21 cellular contexts compared by ENCODE assay signal in the genomic region with DNA sequence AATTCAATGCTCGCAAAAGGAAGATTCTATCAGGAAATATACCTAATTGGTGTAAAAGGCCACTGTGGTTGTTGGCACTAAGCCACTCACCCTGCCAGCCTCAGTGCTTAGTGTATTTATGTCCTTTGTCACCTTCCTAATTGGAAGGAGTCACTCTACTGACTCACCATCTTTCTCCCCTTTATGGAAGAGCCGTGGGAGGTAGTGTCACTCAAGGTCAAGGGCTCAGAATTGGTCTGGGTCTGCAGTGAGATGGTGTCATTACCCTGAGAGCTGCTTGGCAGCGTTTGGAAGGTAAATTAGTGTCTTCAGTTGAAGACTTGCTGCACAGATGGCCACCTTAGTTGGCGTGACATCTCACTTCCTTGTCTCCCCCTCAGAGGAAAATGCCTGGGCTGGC. TPM values are rescaled to one million over a fixed set of nuclear protein-coding genes. Genes with fewer than 3 reads are reported as not detected.
DNase-seq lines count a peak whose midpoint lies in the region; ATAC-seq and TF ChIP-seq lines count a peak whose summit lies in the region.
"Had no signal": no experiment of that assay in that cellular context is flagged by ENCODE, and none has a peak within 500 bp of the region (broad histone marks: within the 10 kb centered on the region; RNA-seq: fewer than 3 reads in every experiment).

No MANE protein-coding gene starts in this region.

- DNase-seq in SK-N-SH (no peak), GM23248 (peak; percentile 45), OCI-M1 (lab: John Stamatoyannopoulos, UW) (peak; percentile 11), myocyte (ENCODE audit: low read depth) (peak; percentile 5), GM19240 (ENCODE audit: insufficient read length, low spot score) (no peak)
- no peak for DNase-seq in naive thymus-derived CD8-positive, alpha-beta T cell
- DNase-seq: activated CD8-positive, alpha-beta memory T cell treated with anti-CD3 and anti-CD28 coated beads for 24 hours; activated effector memory CD4-positive, alpha-beta T cell treated with Interleukin-2 at 50 U/mL for 16 hours; glutamatergic neuron; NCI-H1048; NCI-H774; Right ventricle myocardium superior; stimulated activated CD4-positive, alpha-beta T cell treated with anti-CD3 and anti-CD28 coated beads, Interleukin-4, amount 100 ng/mL, for 24 hours; T1000 had no signal

- H3K9ac ChIP-seq in SK-N-SH (no peak overlapping the region), GM23248 (no peak overlapping the region)

- H3K4me3 ChIP-seq in SK-N-SH (ENCODE audit: low read depth in 2 of 2, low read length in 1 of 2) (no peak overlapping the region), GM23248 (no peak overlapping the region)
- H3K4me3 ChIP-seq: ascending aorta had no signal

- H3K79me2 ChIP-seq in SK-N-SH (ENCODE audit: insufficient read depth) (no peaks in the 10 kb centered on the region), GM23248 (ENCODE audit: insufficient read depth) (no peaks in the 10 kb centered on the region)

- TF ChIP-seq EP300 in SK-N-SH (IDR thresholded peaks at IDR 0.05; ENCODE audit: borderline replicate concordance in 1 of 2, low read depth in 1 of 2, low read length in 1 of 2) = no peak

- H3K27me3 ChIP-seq in SK-N-SH (ENCODE audit: insufficient read depth) = no peaks in the 10 kb centered on the region
- no peaks in the 10 kb centered on the region for H3K27me3 ChIP-seq in GM23248 (replicated peaks; ENCODE audit: insufficient read depth)
- H3K27me3 ChIP-seq: ascending aorta, neutrophil had no signal

- H3F3A ChIP-seq in SK-N-SH (replicated peaks; ENCODE audit: insufficient read depth) (no peaks in the 10 kb centered on the region), GM23248 (ENCODE audit: insufficient read depth) (0 out of 2 replicates have a peak, but pooled peaks cover 3% of the 10 kb centered on the region)

- no peak for TF ChIP-seq CTCF in SK-N-SH (IDR thresholded peaks at IDR 0.05)

- H3K36me3 ChIP-seq in SK-N-SH (replicated peaks in 1 of 2; ENCODE audit: control insufficient read depth in 1 of 2, insufficient read depth in 2 of 2, low read length in 1 of 2) (no peaks in the 10 kb centered on the region), GM23248 (ENCODE audit: low read depth) (no peaks in the 10 kb centered on the region)
- H3K36me3 ChIP-seq: ascending aorta, neutrophil had no signal

- H3K4me2 ChIP-seq in SK-N-SH (no peak overlapping the region), GM23248 (ENCODE audit: unreplicated experiment) (no peak overlapping the region)

- H3K9me2 ChIP-seq in SK-N-SH = no peaks in the 10 kb centered on the region
- H3K9me2 ChIP-seq in GM23248 (ENCODE audit: insufficient read depth) = no peaks in the 10 kb centered on the region

- H2AFZ ChIP-seq in SK-N-SH (ENCODE audit: low read depth) (no peak overlapping the region), GM23248 (no peak overlapping the region)

- CTCF ChIA-PET in SK-N-SH (lab: Yijun Ruan, JAX) = interaction anchor here (1.0 to 1.7 kb wide), 2 partner anchors 129 to 141 kb away, joined by 3 to 7 read pairs; no protein-coding TSS in a partner anchor

- POLR2A ChIA-PET in SK-N-SH (lab: Yijun Ruan, JAX) = no interaction called here
- POLR2A ChIA-PET in naive thymus-derived CD8-positive, alpha-beta T cell (lab: Charles Lee) = no interaction called here

- 78% methylated on average over 4 of the region's 4 CpGs for WGBS in SK-N-SH (ENCODE audit: low lambda C conversion rate)
- WGBS in GM23248 (ENCODE audit: low coverage in 1 of 2, low lambda C conversion rate in 2 of 2, missing lambda C conversion rate in 2 of 2), 2 experiments = 60 to 63% methylated on average over 4 of the region's 4 CpGs

- H3K27ac Mint-ChIP-seq in naive thymus-derived CD8-positive, alpha-beta T cell = peak overlapping the region in 2 of 10 donors; percentile 43 to 58
- H3K27ac Mint-ChIP-seq: type B pancreatic cell had no signal

- H3K9me3 Mint-ChIP-seq in naive thymus-derived CD8-positive, alpha-beta T cell = no peaks in the 10 kb centered on the region
- H3K9me3 Mint-ChIP-seq: type B pancreatic cell had no signal

- H3K4me1 ChIP-seq in SK-N-SH (ENCODE audit: control insufficient read depth in 1 of 2, insufficient read depth in 2 of 2, low read depth in 1 of 2, low read length in 1 of 2) = peaks cover 5 to 13% of the 10 kb centered on the region in 2 experiments; a peak in 2 of 4 replicates
- H3K4me1 ChIP-seq in GM23248 (ENCODE audit: insufficient read depth) = peaks cover 14% of the 10 kb centered on the region

- H3K36me3 Mint-ChIP-seq in naive thymus-derived CD8-positive, alpha-beta T cell = no peaks in the 10 kb centered on the region
- H3K36me3 Mint-ChIP-seq: type B pancreatic cell had no signal

- H3K27ac ChIP-seq in SK-N-SH (ENCODE audit: low read depth in 2 of 2, low read length in 1 of 2) = no peak overlapping the region
- no peak overlapping the region for H3K27ac ChIP-seq in GM23248
- H3K27ac ChIP-seq: ascending aorta, neutrophil had no signal

- H3K9me3 ChIP-seq in SK-N-SH (no peaks in the 10 kb centered on the region), GM23248 (ENCODE audit: low read depth) (no peaks in the 10 kb centered on the region)
- H3K9me3 ChIP-seq: ascending aorta, neutrophil had no signal

- H4K20me1 ChIP-seq in SK-N-SH (ENCODE audit: insufficient read depth) (no peaks in the 10 kb centered on the region), GM23248 (ENCODE audit: insufficient read depth) (no peaks in the 10 kb centered on the region)

- TF ChIP-seq RAD21 in SK-N-SH (IDR thresholded peaks at IDR 0.05; ENCODE audit: low read length) = no peak

- in situ Hi-C loops in GM23248 (cut with MboI) = loop anchor here (10.0 kb wide), 1 partner anchor 128 kb away; no protein-coding TSS in a partner anchor

- H3K4me1 Mint-ChIP-seq in naive thymus-derived CD8-positive, alpha-beta T cell = peaks cover 14 to 27% (median 22%) of the 10 kb centered on the region in 4 donors

- H3K4me3 Mint-ChIP-seq in naive thymus-derived CD8-positive, alpha-beta T cell = no peak overlapping the region
- H3K4me3 Mint-ChIP-seq: type B pancreatic cell had no signal

- ATAC-seq in SK-N-SH treated with all-trans-retinoic acid at 6 μM for 48 hours (no peak), HG03439 (IDR thresholded peaks at IDR 0.05; ENCODE audit: unreplicated experiment) (no peak)
- ATAC-seq in naive thymus-derived CD8-positive, alpha-beta T cell = no peak
- ATAC-seq: esophagus mucosa, sciatic nerve had no signal

- peaks cover 0 to 5% (median 0%) of the 10 kb centered on the region in 5 donors for H3K27me3 Mint-ChIP-seq in naive thymus-derived CD8-positive, alpha-beta T cell

TF ChIP-seq in SK-N-SH, 30 proteins besides CTCF, POLR2A, EP300 and RAD21:
- no peak for TF ChIP-seq SMC3 (IDR thresholded peaks at IDR 0.05; ENCODE audit: low read depth, low read length)
- TF ChIP-seq, protein P1, sequence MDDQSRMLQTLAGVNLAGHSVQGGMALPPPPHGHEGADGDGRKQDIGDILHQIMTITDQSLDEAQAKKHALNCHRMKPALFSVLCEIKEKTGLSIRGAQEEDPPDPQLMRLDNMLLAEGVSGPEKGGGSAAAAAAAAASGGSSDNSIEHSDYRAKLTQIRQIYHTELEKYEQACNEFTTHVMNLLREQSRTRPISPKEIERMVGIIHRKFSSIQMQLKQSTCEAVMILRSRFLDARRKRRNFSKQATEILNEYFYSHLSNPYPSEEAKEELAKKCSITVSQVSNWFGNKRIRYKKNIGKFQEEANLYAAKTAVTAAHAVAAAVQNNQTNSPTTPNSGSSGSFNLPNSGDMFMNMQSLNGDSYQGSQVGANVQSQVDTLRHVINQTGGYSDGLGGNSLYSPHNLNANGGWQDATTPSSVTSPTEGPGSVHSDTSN (IDR thresholded peaks at IDR 0.05) = 0 out of 2 replicates have a peak, but pooled peaks have one; percentile 15

TF ChIP-seq in SK-N-SH treated with all-trans-retinoic acid at 6 μM for 48 hours, 23 proteins besides CTCF, POLR2A, EP300 and RAD21 (continues in another document):
- TF ChIP-seq CREB5 (CRISPR knock-in tag; IDR thresholded peaks at IDR 0.05; ENCODE audit: low read depth) = no peak
- TF ChIP-seq ARNTL (CRISPR knock-in tag; IDR thresholded peaks at IDR 0.05; ENCODE audit: borderline replicate concordance, low read depth) = no peak
- no peak for TF ChIP-seq GLIS3 (CRISPR knock-in tag; IDR thresholded peaks at IDR 0.05)
- TF ChIP-seq ZC3H10 (CRISPR knock-in tag; IDR thresholded peaks at IDR 0.05) = no peak
- no peak for TF ChIP-seq ISL1 (CRISPR knock-in tag; IDR thresholded peaks at IDR 0.05)
- TF ChIP-seq TCF4 (CRISPR knock-in tag; IDR thresholded peaks at IDR 0.05; ENCODE audit: borderline replicate concordance) = no peak

RNA-seq across cellular contexts. Expression of gene CDKN2AIP, which starts 41.7 kb away (rescaled TPM):
- 8.3 and 10.6 TPM in 2 replicates for polyA plus RNA-seq in SK-N-SH (2012; rRNA removed)
- polyA plus RNA-seq in SK-N-SH (2012; cell fraction: cytosol; rRNA removed) = 9.4 and 10.1 TPM in 2 replicates
- 6.2 and 12.3 TPM in 2 replicates for polyA plus RNA-seq in SK-N-SH (2012; cell fraction: nucleus; rRNA removed)
- 18.7 and 20.4 TPM in 2 replicates for total RNA-seq in GM23248 (2014; rRNA removed; shearing (Covaris generic))
- 14.6 and 16.7 TPM in 2 replicates for polyA plus RNA-seq in GM23248 (2016; fragmentation: Nextera tagmentation; extraction: Ambion mirVana)
- 15.2 and 20.1 TPM in 2 replicates for total RNA-seq in myocyte
- polyA plus RNA-seq in myocyte (2012) = 7.6 TPM
- 10 to 100 TPM; 69.9 to 78.2 TPM for total RNA-seq in naive thymus-derived CD8-positive, alpha-beta T cell
- 10 to 100 TPM; 28.2 to 45.4 (median 30.9) TPM for polyA plus RNA-seq in naive thymus-derived CD8-positive, alpha-beta T cell

Comparison
In these comparisons a context has a peak if more than half of its experiments do, and no peak if none do; other contexts are left out.
1. DNase-seq: peak in GM23248 (single experiment), OCI-M1 (single experiment) and myocyte (single experiment); none in SK-N-SH (single experiment), GM19240 (single experiment) and naive thymus-derived CD8-positive, alpha-beta T cell (0 of 10).